9 cellular contexts compared by ENCODE assay signal in the genomic region with DNA sequence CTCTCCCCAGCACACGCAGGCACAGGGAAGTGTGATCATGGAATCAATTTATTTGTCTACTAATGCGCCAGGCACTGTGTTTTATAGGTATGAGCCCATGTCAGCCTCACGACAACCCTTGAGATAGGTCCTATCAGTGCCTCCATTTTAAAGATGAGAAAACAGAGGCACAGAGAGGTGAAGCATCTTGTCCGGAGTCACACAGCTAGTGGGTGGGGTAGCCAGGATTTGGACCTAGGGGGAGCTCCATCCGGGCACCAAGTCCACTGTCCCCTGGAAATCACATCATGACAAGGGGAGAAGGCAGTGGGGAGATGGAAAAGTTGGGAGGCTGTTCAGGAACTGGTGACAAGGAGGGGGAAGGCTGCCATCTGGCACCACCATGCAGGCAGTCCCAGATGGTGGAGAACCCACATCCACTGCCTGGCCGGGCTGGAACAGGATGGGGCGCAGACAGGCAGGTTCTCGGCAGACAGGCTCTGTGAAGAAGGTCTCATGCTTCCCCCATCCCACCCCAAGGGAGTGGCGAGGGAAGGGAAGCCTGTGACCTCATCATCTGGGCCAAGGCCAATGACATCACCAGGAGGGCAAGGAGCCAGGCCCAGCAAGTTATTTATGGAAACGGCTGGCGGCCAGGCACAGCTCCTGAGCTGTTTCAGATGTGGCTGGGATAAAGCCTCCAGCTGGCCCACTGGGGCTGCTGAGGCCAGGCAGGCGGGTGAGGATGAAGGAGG.
DNase-seq lines count a peak whose midpoint lies in the region; ATAC-seq, FAIRE-seq and TF ChIP-seq lines count a peak whose summit lies in the region.
"Had no signal": no experiment of that assay in that cellular context is flagged by ENCODE, and none has a peak within 500 bp of the region (broad histone marks: within the 10 kb centered on the region; RNA-seq: fewer than 3 reads in every experiment).

No MANE protein-coding gene starts in this region.

- H3K4me3 ChIP-seq in H1 (ENCODE audit: extremely low read depth in 1 of 4, insufficient read depth in 2 of 4, low read depth in 3 of 4, low read length in 4 of 4) = no peak overlapping the region
- no peak overlapping the region for H3K4me3 ChIP-seq in mucosa of descending colon
- H3K4me3 ChIP-seq: GM12878 had no signal

- no peaks in the 10 kb centered on the region for H3K79me1 ChIP-seq in H1 (ENCODE audit: low read depth, low read length)

- no peak for FAIRE-seq in H1 (lab: Jason Lieb, UNC)
- FAIRE-seq: GM12878 had no signal

- peak; percentile 71 for ATAC-seq in mucosa of descending colon
- ATAC-seq in HG03025 (IDR thresholded peaks at IDR 0.05; ENCODE audit: low FRiP score, unreplicated experiment) = no peak
- ATAC-seq: GM12878 had no signal

- no peak overlapping the region for H4K8ac ChIP-seq in H1 (ENCODE audit: extremely low read depth, insufficient read depth, low read length)

- no peak overlapping the region for H3K14ac ChIP-seq in H1 (ENCODE audit: insufficient read length)

- no peaks in the 10 kb centered on the region for H3K23me2 ChIP-seq in H1 (ENCODE audit: low read depth, low read length)

- H3K23ac ChIP-seq in H1 (ENCODE audit: insufficient read length) = no peak overlapping the region

- no peaks in the 10 kb centered on the region for H3K79me2 ChIP-seq in H1 (ENCODE audit: control insufficient read depth in 1 of 2, insufficient read depth in 2 of 2, low read length in 2 of 2)

- POLR2A ChIA-PET in H1 (lab: Charles Lee; ENCODE audit: partially characterized antibody) = no interaction called here

- H2BK5ac ChIP-seq in H1 (ENCODE audit: low read depth, low read length) = no peak overlapping the region

- H3K36me3 ChIP-seq in H1 (ENCODE audit: control insufficient read depth in 2 of 4, insufficient read depth in 4 of 4, low read length in 3 of 4) = no peaks in the 10 kb centered on the region
- H3K36me3 ChIP-seq in mucosa of descending colon (ENCODE audit: low read depth) = no peaks in the 10 kb centered on the region

- no peak for TF ChIP-seq EP300 in H1 (IDR thresholded peaks at IDR 0.05; ENCODE audit: borderline replicate concordance in 1 of 2, low read depth in 2 of 2, low read length in 2 of 2)

- no peaks in the 10 kb centered on the region; a peak in 1 of 7 replicates for H3K4me1 ChIP-seq in H1 (replicated peaks in 1 of 4; ENCODE audit: control insufficient read depth in 3 of 4, insufficient read depth in 4 of 4, low read length in 3 of 4)
- H3K4me1 ChIP-seq in mucosa of descending colon (ENCODE audit: low read depth) = no peaks in the 10 kb centered on the region

- TF ChIP-seq RAD21 in H1 (IDR thresholded peaks at IDR 0.05 in 1 of 2, conservative IDR thresholded peaks at IDR 0.05 in 1 of 2; ENCODE audit: low read depth in 2 of 2, low read length in 2 of 2) = no peak

- no peak overlapping the region for H3K9ac ChIP-seq in H1 (replicated peaks in 1 of 4; ENCODE audit: extremely low read depth in 1 of 4, low read depth in 3 of 4, low read length in 3 of 4)

- H3K27ac ChIP-seq in C4-2B = peak overlapping the region; percentile 20
- H3K27ac ChIP-seq in H1 (ENCODE audit: low read depth, low read length) = no peak overlapping the region

- H2BK15ac ChIP-seq in H1 (ENCODE audit: low read length) = no peak overlapping the region

- DNase-seq in NCI-H446 (lab: John Stamatoyannopoulos, UW) (peak; percentile 97 to 98), H1 (ENCODE audit: low read depth in 1 of 2, low spot score in 2 of 2) (no peak), mucosa of descending colon (peak; percentile 66 to 80 (median 67)), COLO829 (ENCODE audit: low spot score) (no peak), NCI-H1048 (lab: John Stamatoyannopoulos, UW) (no peak), cerebellar nuclear complex (lab: John Stamatoyannopoulos, UW) (no peak)

- no peak overlapping the region for H2AFZ ChIP-seq in H1 (ENCODE audit: low read length)

- no peak overlapping the region for H3K56ac ChIP-seq in H1 (replicated peaks; ENCODE audit: insufficient read length, low read depth, low read length)

- no peaks in the 10 kb centered on the region for H3K27me3 ChIP-seq in H1 (replicated peaks in 1 of 4; ENCODE audit: control insufficient read depth in 3 of 4, extremely low read depth in 1 of 4, insufficient read depth in 3 of 4, low read length in 3 of 4)

- H3K18ac ChIP-seq in H1 (ENCODE audit: extremely low read depth, low read length) = no peak overlapping the region

- no peak overlapping the region for H2BK12ac ChIP-seq in H1 (ENCODE audit: low read depth, low read length)

- 84% methylated on average over 11 of the region's 12 CpGs; no CpG with 5 or more reads in 1 of the 2 experiments for WGBS in H1 (ENCODE audit: extremely low coverage in 1 of 2, insufficient coverage in 1 of 2, insufficient read length in 1 of 2, insufficient replicate concordance in 2 of 2, low coverage in 1 of 2, low lambda C conversion rate in 2 of 2, missing lambda C conversion rate in 1 of 2), 2 experiments

- no peak overlapping the region for H4K91ac ChIP-seq in H1 (replicated peaks; ENCODE audit: insufficient read length, low read length)

- H3K9me3 ChIP-seq in H1 (ENCODE audit: insufficient read depth in 2 of 2, low read depth in 1 of 2, low read length in 1 of 2) (no peaks in the 10 kb centered on the region), mucosa of descending colon (no peaks in the 10 kb centered on the region)

- no peak overlapping the region for H2BK120ac ChIP-seq in H1 (replicated peaks; ENCODE audit: low read depth, low read length)

- no peak overlapping the region for H2AK5ac ChIP-seq in H1 (ENCODE audit: low read depth, low read length)

- H3K4ac ChIP-seq in H1 (replicated peaks; ENCODE audit: insufficient read length, low read depth, low read length) = no peak overlapping the region

- no peak overlapping the region for H4K5ac ChIP-seq in H1 (ENCODE audit: insufficient read length, low read depth, low read length)

- CTCF ChIA-PET in H1 (lab: Charles Lee; ENCODE audit: partially characterized antibody) = interaction anchor here (0.6 to 6.0 kb wide), 3 partner anchors 11 to 18 kb away, joined by 3 to 28 read pairs (median 4); no protein-coding TSS in a partner anchor

- no peak overlapping the region for H2BK20ac ChIP-seq in H1 (ENCODE audit: low read length)

- no peak for TF ChIP-seq POLR2A in H1 (IDR thresholded peaks at IDR 0.05; ENCODE audit: control extremely low read depth in 1 of 2, low read depth in 2 of 2, low read length in 2 of 2)

- TF ChIP-seq CTCF in C4-2B (conservative IDR thresholded peaks at IDR 0.05) (no peak), H1 (IDR thresholded peaks at IDR 0.05; ENCODE audit: control extremely low read depth in 1 of 3, insufficient read depth in 1 of 3, low read depth in 1 of 3, low read length in 3 of 3) (no peak), mucosa of descending colon (IDR thresholded peaks at IDR 0.05) (no peak)

- intact Hi-C loops in mucosa of descending colon (cut with DNase I, micrococcal nuclease) = no loop called here

- H3K4me2 ChIP-seq in H1 (ENCODE audit: insufficient read depth in 1 of 2, low read depth in 2 of 2, low read length in 2 of 2) = no peak overlapping the region

- H4K20me1 ChIP-seq in H1 (replicated peaks in 1 of 2; ENCODE audit: control insufficient read depth in 1 of 2, insufficient read depth in 2 of 2, low read length in 2 of 2) = no peaks in the 10 kb centered on the region

TF ChIP-seq in H1, 55 proteins besides CTCF, POLR2A, EP300 and RAD21:
- TF ChIP-seq KDM5A (IDR thresholded peaks at IDR 0.05; ENCODE audit: low read length) = no peak
- no peak for TF ChIP-seq POLR2AphosphoS5 (IDR thresholded peaks at IDR 0.05; ENCODE audit: low read depth, low read length)
- no peak for TF ChIP-seq BACH1 (IDR thresholded peaks at IDR 0.05; ENCODE audit: low read length)
- no peak for TF ChIP-seq MAFK (IDR thresholded peaks at IDR 0.05; ENCODE audit: low read depth, low read length)
- TF ChIP-seq SP4 (IDR thresholded peaks at IDR 0.05; ENCODE audit: low read length) = no peak
- peak; percentile 48; the same call in 1 of the 2 replicates for TF ChIP-seq CREB1 (IDR thresholded peaks at IDR 0.05)
- no peak for TF ChIP-seq GABPA (IDR thresholded peaks at IDR 0.05; ENCODE audit: borderline replicate concordance, insufficient read depth, low read length)
- no peak for TF ChIP-seq RXRA (IDR thresholded peaks at IDR 0.05; ENCODE audit: insufficient read depth, low read depth, low read length)
- TF ChIP-seq HDAC6 (IDR thresholded peaks at IDR 0.05; ENCODE audit: low read depth, low read length) = no peak

Comparison
In these comparisons a context has a peak if more than half of its experiments do, and no peak if none do; other contexts are left out.
1. DNase-seq: peak in NCI-H446 (2 of 2) and mucosa of descending colon (3 of 3); none in H1 (0 of 2), COLO829 (single experiment), NCI-H1048 (single experiment) and cerebellar nuclear complex (0 of 2).